In genomic region chr4:184385705-184386141, GRCh38 we compare ENCODE assay signal across 9 cellular contexts.
DNase-seq lines count a peak whose midpoint lies in the region; ATAC-seq, FAIRE-seq and TF ChIP-seq lines count a peak whose summit lies in the region.
"Had no signal": no experiment of that assay in that cellular context is flagged by ENCODE, and none has a peak within 500 bp of the region (broad histone marks: within the 10 kb centered on the region; RNA-seq: fewer than 3 reads in every experiment).

No MANE protein-coding gene starts in this region.

- H3K9me3 ChIP-seq in GM12878 (replicated peaks; ENCODE audit: control insufficient read depth, insufficient read depth, low read length) (peaks cover 2% of the 10 kb centered on the region), liver (ENCODE audit: control insufficient read depth in 4 of 4, low read length in 3 of 4) (no peaks in the 10 kb centered on the region), thoracic aorta (no peaks in the 10 kb centered on the region)

- no peak for TF ChIP-seq CTCF in GM12878 (IDR thresholded peaks at IDR 0.05 in 2 of 3, conservative IDR thresholded peaks at IDR 0.05 in 1 of 3; ENCODE audit: control insufficient read depth in 2 of 3, extremely low read depth in 1 of 3, insufficient read depth in 1 of 3, low read depth in 3 of 3, low read length in 3 of 3)
- no peak for TF ChIP-seq CTCF in liver (IDR thresholded peaks at IDR 0.05; ENCODE audit: low read depth, low read length, missing input control)
- no peak for TF ChIP-seq CTCF in thoracic aorta (IDR thresholded peaks at IDR 0.05)

- H3K27ac Mint-ChIP-seq in activated CD4-positive, alpha-beta T cell treated with anti-CD3 and anti-CD28 coated beads, Interleukin-2, amount 10 ng/mL, durations not matched to agents 24 days and 14 days: peak overlapping the region; percentile 59

- no peak for DNase-seq in activated CD4-positive, alpha-beta T cell treated with anti-CD3 and anti-CD28 coated beads, Interleukin-2, amount 10 ng/mL, durations not matched to agents 24 days and 14 days
- DNase-seq in activated CD4-positive, alpha-beta T cell treated with anti-CD3 and anti-CD28 coated beads for 1 hour: no peak
- DNase-seq in GM12878 (ENCODE audit: low read depth, low spot score) (no peak), thoracic aorta (ENCODE audit: low spot score) (no peak), AG08395 (ENCODE audit: low spot score) (no peak), NCI-H1694 (lab: John Stamatoyannopoulos, UW) (no peak)

- RAD21 ChIA-PET in GM12878 (lab: Charles Lee; ENCODE audit: unreplicated experiment): interaction anchor here (3.9 to 6.1 kb wide), 4 partner anchors 9 to 150 kb away, joined by 20 to 40 read pairs (median 25); no protein-coding TSS in a partner anchor

- 84% methylated on average over 6 of the region's 6 CpGs for WGBS in GM12878 (ENCODE audit: insufficient coverage, insufficient replicate concordance, low lambda C conversion rate, missing lambda C conversion rate)
- WGBS in liver: 59% methylated on average over 6 of the region's 6 CpGs

- peaks cover 9% of the 10 kb centered on the region for H3K79me2 ChIP-seq in GM12878 (ENCODE audit: control insufficient read depth, insufficient read depth, low read length)

- H3K4me1 ChIP-seq in GM12878 (ENCODE audit: control insufficient read depth, insufficient read depth, low read length): peaks cover 65% of the 10 kb centered on the region
- H3K4me1 ChIP-seq in liver (ENCODE audit: control insufficient read depth in 4 of 4, insufficient read depth in 4 of 4, low read length in 3 of 4): peaks cover 8 to 57% (median 42%) of the 10 kb centered on the region in 4 donors
- peaks cover 28 to 36% of the 10 kb centered on the region in 2 donors for H3K4me1 ChIP-seq in thoracic aorta (ENCODE audit: control insufficient read depth in 1 of 2, low read depth in 2 of 2)

- no TSS peak for BruUV-seq in GM12878 (replicated peaks; lab: Mats Ljungman, UMichigan)

- intact Hi-C loops in activated CD4-positive, alpha-beta T cell treated with anti-CD3 and anti-CD28 coated beads, Interleukin-2, amount 10 ng/mL, durations not matched to agents 24 days and 14 days (cut with micrococcal nuclease): no loop called here
- intact Hi-C loops in GM12878 (cut with micrococcal nuclease; ENCODE audit: unreplicated experiment): loop anchor here (2.0 kb wide), 2 partner anchors 75 to 89 kb away; partner anchors contain the start of gene IRF2

- SMC1A ChIA-PET in GM12878 (lab: Charles Lee; ENCODE audit: uncharacterized antibody, unreplicated experiment): interaction anchor here (0.6 to 6.9 kb wide), 7 partner anchors 17 to 1143 kb away, joined by 3 to 184 read pairs (median 4); no protein-coding TSS in a partner anchor

- peaks cover 14 to 27% of the 10 kb centered on the region in 2 experiments for H3K36me3 ChIP-seq in GM12878 (ENCODE audit: control insufficient read depth in 2 of 2, insufficient read depth in 2 of 2, low read length in 1 of 2)
- peaks cover 4 to 29% (median 22%) of the 10 kb centered on the region in 4 donors for H3K36me3 ChIP-seq in liver (ENCODE audit: control insufficient read depth in 4 of 4, insufficient read depth in 3 of 4, low read depth in 1 of 4, low read length in 3 of 4)
- H3K36me3 ChIP-seq in thoracic aorta: peaks cover 21% of the 10 kb centered on the region
- H3K36me3 ChIP-seq: cardiac muscle cell had no signal

- ATAC-seq in GM12878 (no peak), thoracic aorta (ENCODE audit: insufficient number of reproducible peaks, low FRiP score, low read depth) (no peak), GM18870 (IDR thresholded peaks at IDR 0.05; ENCODE audit: unreplicated experiment) (no peak)

- H3K27ac ChIP-seq in GM12878 (ENCODE audit: control insufficient read depth, insufficient read depth) (no peak overlapping the region), liver (ENCODE audit: low read depth in 1 of 2, low read length in 2 of 2) (peak overlapping the region; percentile 88 to 96), thoracic aorta (peak overlapping the region; percentile 69 to 80)
- H3K27ac ChIP-seq: cardiac muscle cell had no signal

- peaks cover 63% of the 10 kb centered on the region for H3K36me3 Mint-ChIP-seq in activated CD4-positive, alpha-beta T cell treated with anti-CD3 and anti-CD28 coated beads, Interleukin-2, amount 10 ng/mL, durations not matched to agents 24 days and 14 days (ENCODE audit: low read depth)

- in situ Hi-C loops in GM12878 (cut with MboI): no loop called here

- H3K27me3 ChIP-seq in GM12878 (replicated peaks in 1 of 2; ENCODE audit: control insufficient read depth in 2 of 2, insufficient read depth in 2 of 2, low read length in 1 of 2): no peaks in the 10 kb centered on the region
- H3K27me3 ChIP-seq in liver (ENCODE audit: control insufficient read depth in 4 of 4, insufficient read depth in 4 of 4, low read length in 3 of 4): no peaks in the 10 kb centered on the region
- H3K27me3 ChIP-seq in thoracic aorta (replicated peaks; ENCODE audit: insufficient read depth): no peaks in the 10 kb centered on the region
- H3K27me3 ChIP-seq: cardiac muscle cell had no signal

- no peak for TF ChIP-seq EP300 in GM12878 (IDR thresholded peaks at IDR 0.05; ENCODE audit: borderline replicate concordance in 1 of 2, control insufficient read depth in 1 of 2, low read depth in 2 of 2, low read length in 2 of 2)

- H3K9ac ChIP-seq in GM12878 (ENCODE audit: control insufficient read depth, insufficient read depth, low read length): no peak overlapping the region
- H3K9ac ChIP-seq in liver (ENCODE audit: low read depth in 1 of 2, low read length in 2 of 2): no peak overlapping the region

- H3K4me3 Mint-ChIP-seq in activated CD4-positive, alpha-beta T cell treated with anti-CD3 and anti-CD28 coated beads, Interleukin-2, amount 10 ng/mL, durations not matched to agents 24 days and 14 days: no peak overlapping the region

- no peak for FAIRE-seq in GM12878 (lab: Jason Lieb, UNC)

- CTCF ChIA-PET in GM12878 (lab: Yijun Ruan, JAX): interaction anchor here (1.0 to 2.1 kb wide), 4 partner anchors 9 to 122 kb away, joined by 4 to 8 read pairs (median 6); no protein-coding TSS in a partner anchor

- H3K4me3 ChIP-seq in GM12878 (no peak overlapping the region), liver (ENCODE audit: low read depth in 1 of 3, low read length in 3 of 3) (no peak overlapping the region), thoracic aorta (no peak overlapping the region)
- H3K4me3 ChIP-seq: cardiac muscle cell had no signal

- TF ChIP-seq RAD21 in GM12878 (IDR thresholded peaks at IDR 0.05; ENCODE audit: insufficient read depth, low read depth, low read length): no peak
- no peak for TF ChIP-seq RAD21 in liver (IDR thresholded peaks at IDR 0.05)

- no peaks in the 10 kb centered on the region for H3K27me3 Mint-ChIP-seq in activated CD4-positive, alpha-beta T cell treated with anti-CD3 and anti-CD28 coated beads, Interleukin-2, amount 10 ng/mL, durations not matched to agents 24 days and 14 days

- TF ChIP-seq POLR2A in GM12878 (IDR thresholded peaks at IDR 0.05; ENCODE audit: low read depth, low read length): no peak

- H4K20me1 ChIP-seq in GM12878 (ENCODE audit: control insufficient read depth, insufficient read depth): no peaks in the 10 kb centered on the region

- POLR2A ChIA-PET in GM12878 (lab: Charles Lee): interaction anchor here (0.6 to 7.5 kb wide), 3 partner anchors 9 to 48 kb away, joined by 5 to 114 read pairs (median 16); no protein-coding TSS in a partner anchor

- peaks cover 53% of the 10 kb centered on the region for H3K4me1 Mint-ChIP-seq in activated CD4-positive, alpha-beta T cell treated with anti-CD3 and anti-CD28 coated beads, Interleukin-2, amount 10 ng/mL, durations not matched to agents 24 days and 14 days

- H2AFZ ChIP-seq in GM12878 (ENCODE audit: control insufficient read depth, low read depth, low read length): no peak overlapping the region

- no peak overlapping the region for H3K4me2 ChIP-seq in GM12878 (ENCODE audit: control insufficient read depth, insufficient read depth)

- peaks cover 1% of the 10 kb centered on the region for H3K9me3 Mint-ChIP-seq in activated CD4-positive, alpha-beta T cell treated with anti-CD3 and anti-CD28 coated beads, Interleukin-2, amount 10 ng/mL, durations not matched to agents 24 days and 14 days

TF ChIP-seq in GM12878, 131 proteins besides CTCF, POLR2A, EP300 and RAD21:
- TF ChIP-seq, protein P1, sequence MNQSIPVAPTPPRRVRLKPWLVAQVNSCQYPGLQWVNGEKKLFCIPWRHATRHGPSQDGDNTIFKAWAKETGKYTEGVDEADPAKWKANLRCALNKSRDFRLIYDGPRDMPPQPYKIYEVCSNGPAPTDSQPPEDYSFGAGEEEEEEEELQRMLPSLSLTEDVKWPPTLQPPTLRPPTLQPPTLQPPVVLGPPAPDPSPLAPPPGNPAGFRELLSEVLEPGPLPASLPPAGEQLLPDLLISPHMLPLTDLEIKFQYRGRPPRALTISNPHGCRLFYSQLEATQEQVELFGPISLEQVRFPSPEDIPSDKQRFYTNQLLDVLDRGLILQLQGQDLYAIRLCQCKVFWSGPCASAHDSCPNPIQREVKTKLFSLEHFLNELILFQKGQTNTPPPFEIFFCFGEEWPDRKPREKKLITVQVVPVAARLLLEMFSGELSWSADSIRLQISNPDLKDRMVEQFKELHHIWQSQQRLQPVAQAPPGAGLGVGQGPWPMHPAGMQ (IDR thresholded peaks at IDR 0.05; ENCODE audit: borderline replicate concordance): no peak
- TF ChIP-seq GATAD2B (conservative IDR thresholded peaks at IDR 0.05; ENCODE audit: low read depth): no peak
- peak; percentile 33; the same call in 1 of the 2 replicates for TF ChIP-seq SPI1 (IDR thresholded peaks at IDR 0.05; ENCODE audit: borderline replicate concordance, insufficient read depth, low read depth, low read length)
- TF ChIP-seq SIN3A (IDR thresholded peaks at IDR 0.05; ENCODE audit: low read depth, low read length): no peak

TF ChIP-seq in liver, 16 proteins besides CTCF, POLR2A, EP300 and RAD21 (continues in another document):
- TF ChIP-seq JUND (IDR thresholded peaks at IDR 0.05) (no peak), FOXA1 (IDR thresholded peaks at IDR 0.05) (no peak), HNF4A (conservative IDR thresholded peaks at IDR 0.05) (no peak)
- TF ChIP-seq, protein P2, sequence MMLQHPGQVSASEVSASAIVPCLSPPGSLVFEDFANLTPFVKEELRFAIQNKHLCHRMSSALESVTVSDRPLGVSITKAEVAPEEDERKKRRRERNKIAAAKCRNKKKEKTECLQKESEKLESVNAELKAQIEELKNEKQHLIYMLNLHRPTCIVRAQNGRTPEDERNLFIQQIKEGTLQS (IDR thresholded peaks at IDR 0.05): no peak
